In genomic region chr5:90434116-90434714, GRCh38 we compare ENCODE assay signal across 1 cellular context.
TF ChIP-seq lines count a peak whose summit lies in the region.

No MANE protein-coding gene starts in this region.

TF ChIP-seq in K562, 482 proteins besides CTCF, POLR2A, EP300 and RAD21 (continued from another document):
- TF ChIP-seq RBM22 (IDR thresholded peaks at IDR 0.05; ENCODE audit: low read depth, low read length, poor library complexity, severe bottlenecking) (no peak), ZNF830 (CRISPR knock-in tag; IDR thresholded peaks at IDR 0.05) (no peak), TARDBP (IDR thresholded peaks at IDR 0.05) (no peak), CHD1 (IDR thresholded peaks at IDR 0.05; ENCODE audit: low read length) (no peak), MAX (CRISPR knock-in tag; IDR thresholded peaks at IDR 0.05) (no peak), CREM (IDR thresholded peaks at IDR 0.05; ENCODE audit: low read depth) (peak; percentile 38), JUND (IDR thresholded peaks at IDR 0.05; ENCODE audit: borderline replicate concordance, low read depth, low read length) (0 out of 2 replicates have a peak, but pooled peaks have one; percentile 5), JUND (tag; IDR thresholded peaks at IDR 0.05; ENCODE audit: borderline replicate concordance, low read depth, low read length) (no peak; the same call in 2 of the 3 replicates), GTF2E2 (tag; IDR thresholded peaks at IDR 0.05) (no peak), TCFL5 (CRISPR knock-in tag; conservative IDR thresholded peaks at IDR 0.05) (no peak), CXXC5 (CRISPR knock-in tag; IDR thresholded peaks at IDR 0.05) (0 out of 2 replicates have a peak, but pooled peaks have one; percentile 8), MNT (conservative IDR thresholded peaks at IDR 0.05) (no peak), ZBTB11 (CRISPR knock-in tag; IDR thresholded peaks at IDR 0.05) (no peak), SAFB (IDR thresholded peaks at IDR 0.05; ENCODE audit: borderline replicate concordance, low read depth, low read length) (no peak), REST (CRISPR knock-in tag; IDR thresholded peaks at IDR 0.05; ENCODE audit: low read depth) (no peak), RBM15 (IDR thresholded peaks at IDR 0.05; ENCODE audit: insufficient read depth, low read length) (no peak), ZNF277 (CRISPR knock-in tag; IDR thresholded peaks at IDR 0.05; ENCODE audit: borderline replicate concordance) (no peak), IRF9 (tag; IDR thresholded peaks at IDR 0.05) (no peak), DNMT1 (IDR thresholded peaks at IDR 0.05) (no peak), JUN (IDR thresholded peaks at IDR 0.05; ENCODE audit: borderline replicate concordance, low read depth, low read length) (no peak), JUN (CRISPR knock-in tag; IDR thresholded peaks at IDR 0.05; ENCODE audit: borderline replicate concordance) (no peak), LARP7 (IDR thresholded peaks at IDR 0.05) (no peak), EGR1 (conservative IDR thresholded peaks at IDR 0.05) (no peak), BCLAF1 (IDR thresholded peaks at IDR 0.05; ENCODE audit: borderline replicate concordance in 1 of 2, control insufficient read depth in 1 of 2, low read depth in 2 of 2, low read length in 1 of 2) (no peak), MTA3 (IDR thresholded peaks at IDR 0.05; ENCODE audit: borderline replicate concordance) (no peak), SRSF7 (optimal IDR thresholded peaks at IDR 0.05; ENCODE audit: low read depth, low read length) (no peak)
